17 cellular contexts compared by ENCODE assay signal in the genomic region with DNA sequence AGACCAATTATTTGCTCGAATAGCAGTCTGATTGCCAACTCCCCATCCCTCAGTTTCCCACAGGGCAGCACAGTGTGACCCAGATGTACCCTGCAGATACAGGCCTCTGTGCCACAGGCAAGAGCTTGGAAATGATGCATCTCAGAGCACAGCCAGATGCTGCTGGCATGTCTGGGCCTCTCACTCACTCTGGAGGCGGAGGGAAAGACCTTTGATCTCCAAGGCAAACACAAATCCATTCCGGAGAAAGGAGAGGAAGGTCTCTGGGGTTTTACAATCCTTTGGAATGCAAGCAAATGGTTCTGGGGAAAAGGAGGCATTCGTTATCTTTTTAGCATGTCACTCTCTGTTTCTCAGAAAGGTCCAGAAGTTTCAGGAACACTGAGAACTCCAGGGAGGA.
DNase-seq lines count a peak whose midpoint lies in the region; ATAC-seq, FAIRE-seq and TF ChIP-seq lines count a peak whose summit lies in the region.
"Had no signal": no experiment of that assay in that cellular context is flagged by ENCODE, and none has a peak within 500 bp of the region (broad histone marks: within the 10 kb centered on the region; RNA-seq: fewer than 3 reads in every experiment).

No MANE protein-coding gene starts in this region.

- FAIRE-seq in A549 (lab: Jason Lieb, UNC), result no peak
- FAIRE-seq: D721Med, frontal cortex, GM12878 had no signal

- TF ChIP-seq CTCF in A549 (IDR thresholded peaks at IDR 0.05), result no peak
- TF ChIP-seq CTCF in choroid plexus epithelial cell (conservative IDR thresholded peaks at IDR 0.05; ENCODE audit: low read depth, low read length), result no peak
- TF ChIP-seq CTCF in ascending aorta (IDR thresholded peaks at IDR 0.05), result no peak
- no peak for TF ChIP-seq CTCF in esophagus squamous epithelium (IDR thresholded peaks at IDR 0.05)

- CTCF ChIA-PET in A549 (lab: Yijun Ruan, JAX), result no interaction called here

- H3K36me3 ChIP-seq in HUES48 (ENCODE audit: control insufficient read depth, insufficient read depth, low read length) (no peaks in the 10 kb centered on the region), ascending aorta (no peaks in the 10 kb centered on the region), esophagus squamous epithelium (no peaks in the 10 kb centered on the region)
- H3K36me3 ChIP-seq: left ventricle myocardium inferior had no signal

- H3K4me1 ChIP-seq in A549 (peaks cover 21% of the 10 kb centered on the region), HUES48 (ENCODE audit: control insufficient read depth, insufficient read depth, low read length) (no peaks in the 10 kb centered on the region), ascending aorta (no peaks in the 10 kb centered on the region), esophagus squamous epithelium (peaks cover 1 to 21% (median 11%) of the 10 kb centered on the region in 3 donors)

- TF ChIP-seq POLR2A in A549 (IDR thresholded peaks at IDR 0.05; ENCODE audit: low read length), result no peak
- TF ChIP-seq POLR2A in esophagus squamous epithelium (IDR thresholded peaks at IDR 0.05), result no peak

- H3K27ac ChIP-seq in A549, result peak overlapping the region; percentile 52 to 74
- peak overlapping the region; percentile 46 for H3K27ac ChIP-seq in HUES48 (ENCODE audit: low read depth, low read length)
- H3K27ac ChIP-seq in ascending aorta, result no peak overlapping the region
- no peak overlapping the region for H3K27ac ChIP-seq in esophagus squamous epithelium
- H3K27ac ChIP-seq: left ventricle myocardium inferior had no signal

- intact Hi-C loops in ascending aorta (cut with DNase I), result no loop called here
- intact Hi-C loops in esophagus squamous epithelium (cut with DNase I), result no loop called here

- no peak for TF ChIP-seq EP300 in A549 (IDR thresholded peaks at IDR 0.05)

- H3K27me3 ChIP-seq in HUES48 (ENCODE audit: control insufficient read depth, insufficient read depth, low read length), result no peaks in the 10 kb centered on the region
- H3K27me3 ChIP-seq in ascending aorta, result no peaks in the 10 kb centered on the region
- H3K27me3 ChIP-seq in esophagus squamous epithelium, result no peaks in the 10 kb centered on the region

- DNase-seq in A549 (ENCODE audit: low read depth in 1 of 2, low spot score in 1 of 2) (peak in 1 of 2 experiments; percentile 68), choroid plexus epithelial cell (ENCODE audit: low read depth) (peak; percentile 14), left kidney (ENCODE audit: low read depth, low spot score) (peak; percentile 52), ascending aorta (ENCODE audit: low spot score in 2 of 2) (no peak), T-helper 9 cell (no peak), esophagus squamous epithelium (lab: John Stamatoyannopoulos, UW) (no peak)
- DNase-seq: ACHN, activated gamma-delta T cell, left ventricle myocardium inferior, NCI-H1048, occipital lobe, RPMI8226 had no signal

- POLR2A ChIA-PET in A549 (lab: Yijun Ruan, JAX), result interaction anchor here (1.2 kb wide), 1 partner anchor 78 kb away, joined by 3 read pairs; the partner anchor contains the start of gene DSP

- TF ChIP-seq RAD21 in A549 (conservative IDR thresholded peaks at IDR 0.05 in 1 of 2, IDR thresholded peaks at IDR 0.05 in 1 of 2), result no peak

- H3K9me3 ChIP-seq in A549 (no peaks in the 10 kb centered on the region), HUES48 (ENCODE audit: control insufficient read depth, insufficient read depth, low read length) (no peaks in the 10 kb centered on the region), ascending aorta (no peaks in the 10 kb centered on the region), esophagus squamous epithelium (no peaks in the 10 kb centered on the region)
- H3K9me3 ChIP-seq: left ventricle myocardium inferior had no signal

- 9% methylated on average over 4 of the region's 4 CpGs for WGBS in A549 (ENCODE audit: missing lambda C conversion rate)
- 14 to 35% methylated on average over 4 of the region's 4 CpGs for WGBS in esophagus squamous epithelium, 2 donors

- no peak overlapping the region for H3K9ac ChIP-seq in HUES48 (ENCODE audit: low read depth, low read length)

- H3K4me3 ChIP-seq in A549, result no peak overlapping the region
- H3K4me3 ChIP-seq in HUES48 (ENCODE audit: low read depth, low read length), result no peak overlapping the region
- H3K4me3 ChIP-seq in choroid plexus epithelial cell (ENCODE audit: low read depth, low read length), result no peak overlapping the region
- H3K4me3 ChIP-seq in ascending aorta, result no peak overlapping the region
- H3K4me3 ChIP-seq in esophagus squamous epithelium, result no peak overlapping the region
- H3K4me3 ChIP-seq: GM12878, left ventricle myocardium inferior had no signal

- ATAC-seq in A549 (peak in 1 of 2 experiments; percentile 73; a peak in 3 of 6 replicates), HG03342 (IDR thresholded peaks at IDR 0.05; ENCODE audit: unreplicated experiment) (no peak)
- ATAC-seq: GM12878 had no signal

- H3K4me2 ChIP-seq in A549, result peak overlapping the region; percentile 46

TF ChIP-seq in A549, 52 proteins besides CTCF, POLR2A, EP300 and RAD21:
- TF ChIP-seq RFX5 (IDR thresholded peaks at IDR 0.05), result no peak

Comparison
In these comparisons a context has a peak if more than half of its experiments do, and no peak if none do; other contexts are left out.
1. DNase-seq: peak in choroid plexus epithelial cell (single experiment) and left kidney (single experiment); none in ascending aorta (0 of 2), T-helper 9 cell (single experiment) and esophagus squamous epithelium (single experiment).
2. H3K27ac ChIP-seq: peak in A549 (2 of 2) and HUES48 (single experiment); none in ascending aorta (0 of 2) and esophagus squamous epithelium (0 of 4).